6 cellular contexts compared by ENCODE assay signal in the genomic region with DNA sequence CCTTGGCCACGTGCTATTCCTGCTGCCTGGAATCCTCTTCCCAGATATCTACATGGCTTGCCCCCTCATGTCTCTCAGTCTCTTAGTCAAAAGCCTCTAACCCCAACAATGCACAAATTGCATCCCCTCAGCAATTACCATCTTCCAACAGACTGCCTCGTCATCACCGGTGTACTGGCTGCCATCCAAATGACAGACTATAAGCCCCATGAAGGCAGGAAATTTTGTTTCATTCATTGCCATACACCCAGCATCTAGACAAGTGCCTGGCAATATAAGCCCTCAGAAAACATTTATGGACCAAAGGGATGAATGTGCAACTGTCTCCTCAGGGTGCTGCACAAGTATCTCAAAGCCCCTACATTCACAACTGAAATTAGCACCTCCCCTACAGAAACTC. TPM values are rescaled to one million over a fixed set of nuclear protein-coding genes. Genes with fewer than 3 reads are reported as not detected.
"Had no signal": no experiment of that assay in that cellular context is flagged by ENCODE, and none has a peak within 500 bp of the region (broad histone marks: within the 10 kb centered on the region; RNA-seq: fewer than 3 reads in every experiment).

No MANE protein-coding gene starts in this region.

- H2AFZ ChIP-seq: GM23338 had no signal

- H3K27ac Mint-ChIP-seq: GM23338, H9 had no signal

- DNase-seq: H9, HCEC 1CT, IMR-90, KBM-7 had no signal

- H3K4me3 ChIP-seq: GM23338 had no signal

- ATAC-seq: GM23338 had no signal

- H3K4me3 Mint-ChIP-seq: GM23338, H9 had no signal

- H3K4me2 ChIP-seq: GM23338 had no signal

- H3K9me3 Mint-ChIP-seq: GM23338, H9 had no signal

RNA-seq across cellular contexts. Expression of gene GLT8D2, which starts 5.8 kb away (rescaled TPM):
- total RNA-seq: HT-29 had no signal
